ENCODE assay signal across 11 cellular contexts in the genomic region with DNA sequence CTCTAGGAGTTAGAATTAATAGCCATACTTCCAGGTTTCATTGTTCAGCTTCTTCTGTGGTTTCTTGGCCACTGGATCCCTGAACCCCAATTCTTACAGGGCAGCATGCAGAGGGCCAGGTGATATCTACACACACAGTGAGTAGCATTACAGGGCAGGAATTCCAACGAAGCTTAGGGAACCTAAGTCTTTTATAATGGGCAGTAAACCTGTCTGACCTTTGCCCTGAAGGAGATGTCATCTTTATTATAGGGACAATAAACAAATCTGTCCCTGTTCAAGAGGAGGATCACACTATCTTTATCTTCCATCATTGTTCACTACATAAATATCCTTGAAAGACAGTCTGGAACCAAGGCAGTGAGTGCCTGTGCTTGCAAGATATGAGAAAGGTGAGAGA.
"Had no signal": no experiment of that assay in that cellular context is flagged by ENCODE, and none has a peak within 500 bp of the region (broad histone marks: within the 10 kb centered on the region; RNA-seq: fewer than 3 reads in every experiment).

No MANE protein-coding gene starts in this region.

- H3K27ac ChIP-seq: GM23248 had no signal

- H3K4me3 Mint-ChIP-seq: GM23338, H9, HFFc6 had no signal

- FAIRE-seq: H1, H54 had no signal

- DNase-seq: GOT3, H7, H9, HCEC 1CT had no signal

- H3K4me1 Mint-ChIP-seq: GM23338 had no signal

- H3K27ac Mint-ChIP-seq: H9, HFFc6 had no signal

- H3K4me3 ChIP-seq: GM23248, GM23338, HAP-1 had no signal

- H3K4me1 ChIP-seq: HAP-1 had no signal

- H3K36me3 ChIP-seq: HAP-1 had no signal

- ATAC-seq: GM23338, HCT116 had no signal

- H3K9me3 ChIP-seq: HAP-1 had no signal
